Comparison of ENCODE assay signal across 8 cellular contexts in the genomic region with DNA sequence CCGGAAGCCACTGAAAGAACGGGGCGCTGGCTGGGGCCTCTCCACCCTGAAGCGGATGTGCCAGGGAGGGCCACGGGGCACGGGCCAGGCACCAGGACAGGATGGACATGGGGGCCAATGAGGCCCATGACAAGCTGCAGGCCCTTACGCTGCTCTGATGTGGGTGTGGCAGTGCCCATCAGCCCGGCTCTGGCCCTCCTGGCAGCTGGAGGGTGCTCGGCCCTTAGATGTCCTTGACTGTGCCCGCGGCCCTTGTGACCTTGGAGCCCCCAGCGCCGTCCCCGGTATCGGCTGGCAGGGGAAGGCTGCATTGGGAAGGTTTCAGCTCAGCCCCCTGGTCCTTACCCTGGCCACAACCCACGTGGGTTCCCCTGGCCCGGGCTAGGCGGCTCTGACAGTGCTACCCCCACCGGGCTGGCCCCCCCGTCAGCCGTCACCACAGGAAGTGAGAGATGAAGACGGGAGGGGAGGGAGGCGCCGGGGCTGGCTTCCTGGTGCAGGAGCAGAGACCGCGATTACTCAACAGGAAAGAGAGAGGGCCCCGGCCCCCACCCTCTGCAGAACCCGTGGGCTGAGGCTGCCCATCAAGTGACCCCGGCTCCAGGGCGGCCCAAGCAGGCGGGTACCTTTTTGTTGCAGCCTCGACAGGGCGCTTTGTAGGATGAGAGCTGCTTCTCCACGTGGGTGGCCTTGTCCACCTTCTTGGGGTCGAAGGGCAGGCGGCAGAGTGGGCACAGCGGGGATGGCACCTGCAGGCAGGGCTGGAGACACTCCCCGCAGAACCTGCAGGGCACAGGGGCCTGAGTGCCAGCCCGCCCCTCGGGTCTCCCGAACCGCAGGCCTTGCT. TPM values are rescaled to one million over a fixed set of nuclear protein-coding genes. Genes with fewer than 3 reads are reported as not detected.
A peak's percentile ranks its signal among the peaks of the same experiment; 100 is the strongest.
DNase-seq lines count a peak whose midpoint lies in the region; ATAC-seq lines count a peak whose summit lies in the region.

No MANE protein-coding gene starts in this region.

- peak; percentile 56 for DNase-seq in AG20443 (ENCODE audit: low spot score)
- peak; percentile 93 for DNase-seq in KG1 (lab: John Stamatoyannopoulos, UW)
- DNase-seq in activated CD4-positive, alpha-beta T cell treated with anti-CD3 and anti-CD28 coated beads, Interleukin-2, amount 50 U/mL, for 24 hours (ENCODE audit: low read depth in 1 of 2, low spot score in 1 of 2): peak; percentile 81 to 94
- peak; percentile 87 to 97 for DNase-seq in dermis microvascular lymphatic vessel endothelial cell (ENCODE audit: low read depth in 2 of 2)
- DNase-seq in natural killer cell treated with Interleukin-12 subunit alpha and Interleukin-12 subunit beta and Interleukin-15 and Interleukin-18, amount 100 ng/mL, for 72 hours (ENCODE audit: low spot score): peak; percentile 99
- peak; percentile 95 for DNase-seq in stimulated activated naive CD8-positive, alpha-beta T cell treated with anti-CD3 and anti-CD28 coated beads, Interleukin-15, Interleukin-2, amounts not matched to agents 100 U/mL and 50 U/mL, for 24 hours
- no peak for DNase-seq in COLO668 (lab: John Stamatoyannopoulos, UW; ENCODE audit: unreplicated experiment)

- no peaks in the 10 kb centered on the region for H3K27me3 Mint-ChIP-seq in natural killer cell treated with Interleukin-12 subunit alpha and Interleukin-12 subunit beta and Interleukin-15 and Interleukin-18, amount 100 ng/mL, for 72 hours

- ATAC-seq in GM21423 (IDR thresholded peaks at IDR 0.05; ENCODE audit: unreplicated experiment): peak; percentile 62
- ATAC-seq in natural killer cell treated with Interleukin-12 subunit alpha and Interleukin-12 subunit beta and Interleukin-15 and Interleukin-18, amount 100 ng/mL, for 72 hours: peak; percentile 90 to 93
- peak; percentile 83 for ATAC-seq in stimulated activated naive CD8-positive, alpha-beta T cell treated with anti-CD3 and anti-CD28 coated beads, Interleukin-15, Interleukin-2, amounts not matched to agents 100 U/mL and 50 U/mL, for 24 hours

- no peaks in the 10 kb centered on the region for H3K9me3 Mint-ChIP-seq in natural killer cell treated with Interleukin-12 subunit alpha and Interleukin-12 subunit beta and Interleukin-15 and Interleukin-18, amount 100 ng/mL, for 72 hours

- H3K36me3 Mint-ChIP-seq in natural killer cell treated with Interleukin-12 subunit alpha and Interleukin-12 subunit beta and Interleukin-15 and Interleukin-18, amount 100 ng/mL, for 72 hours: no peaks in the 10 kb centered on the region

- H3K4me1 Mint-ChIP-seq in natural killer cell treated with Interleukin-12 subunit alpha and Interleukin-12 subunit beta and Interleukin-15 and Interleukin-18, amount 100 ng/mL, for 72 hours (ENCODE audit: low read depth in 2 of 2): peaks cover 51 to 53% of the 10 kb centered on the region in 2 donors

- H3K4me3 Mint-ChIP-seq in natural killer cell treated with Interleukin-12 subunit alpha and Interleukin-12 subunit beta and Interleukin-15 and Interleukin-18, amount 100 ng/mL, for 72 hours: peak overlapping the region; percentile 78

- peak overlapping the region; percentile 75 to 85 for H3K27ac Mint-ChIP-seq in natural killer cell treated with Interleukin-12 subunit alpha and Interleukin-12 subunit beta and Interleukin-15 and Interleukin-18, amount 100 ng/mL, for 72 hours

RNA-seq across cellular contexts. Expression of gene RNF166, which starts 5.3 kb away (rescaled TPM):
- 9.1 and 13.0 TPM in 2 replicates for total RNA-seq in dermis microvascular lymphatic vessel endothelial cell
- 10 to 100 TPM; 29.1 to 49.4 TPM for total RNA-seq in natural killer cell treated with Interleukin-12 subunit alpha and Interleukin-12 subunit beta and Interleukin-15 and Interleukin-18, amount 100 ng/mL, for 72 hours

RNA-seq across cellular contexts. Expression of gene CTU2, which starts 5.4 kb away (rescaled TPM):
- 10.8 and 12.8 TPM in 2 replicates for total RNA-seq in dermis microvascular lymphatic vessel endothelial cell
- total RNA-seq in natural killer cell treated with Interleukin-12 subunit alpha and Interleukin-12 subunit beta and Interleukin-15 and Interleukin-18, amount 100 ng/mL, for 72 hours: 10 to 100 TPM; 39.0 to 80.4 TPM

RNA-seq across cellular contexts. Expression of gene SNAI3, which starts 14.6 kb away (rescaled TPM):
- total RNA-seq in dermis microvascular lymphatic vessel endothelial cell: 0.13 and 0.25 TPM in 2 replicates
- 1 to 10 TPM in 1 of 2 donors, under 1 TPM in 1; 0.42 to 1.2 TPM for total RNA-seq in natural killer cell treated with Interleukin-12 subunit alpha and Interleukin-12 subunit beta and Interleukin-15 and Interleukin-18, amount 100 ng/mL, for 72 hours

RNA-seq across cellular contexts. Expression of gene MVD, which starts 38.0 kb away (rescaled TPM):
- total RNA-seq in dermis microvascular lymphatic vessel endothelial cell: 47.5 and 59.7 TPM in 2 replicates
- 100 to 1,000 TPM in 1 of 2 donors, 10 to 100 TPM in 1; 77.2 to 124 TPM for total RNA-seq in natural killer cell treated with Interleukin-12 subunit alpha and Interleukin-12 subunit beta and Interleukin-15 and Interleukin-18, amount 100 ng/mL, for 72 hours

RNA-seq across cellular contexts. Expression of gene CYBA, which starts 50.0 kb away (rescaled TPM):
- total RNA-seq in dermis microvascular lymphatic vessel endothelial cell: 336 and 456 TPM in 2 replicates
- total RNA-seq in natural killer cell treated with Interleukin-12 subunit alpha and Interleukin-12 subunit beta and Interleukin-15 and Interleukin-18, amount 100 ng/mL, for 72 hours: 100 to 1,000 TPM; 268 to 386 TPM
